Comparison of ENCODE assay signal across 1 cellular context in genomic region chr14:92651106-92651792, GRCh38.
TF ChIP-seq lines count a peak whose summit lies in the region.

No MANE protein-coding gene starts in this region.

TF ChIP-seq in GM12878, 131 proteins besides CTCF, POLR2A, EP300 and RAD21 (continued from another document and continues in another):
- TF ChIP-seq E2F8 (IDR thresholded peaks at IDR 0.05; ENCODE audit: low read depth, partially characterized antibody) (no peak), PAX5 (IDR thresholded peaks at IDR 0.05; ENCODE audit: borderline replicate concordance, low read depth, low read length) (peak; percentile 77), SIX5 (IDR thresholded peaks at IDR 0.05; ENCODE audit: low read depth, low read length, severe bottlenecking) (no peak), MLLT1 (IDR thresholded peaks at IDR 0.05) (peak; percentile 55), CHD4 (IDR thresholded peaks at IDR 0.05) (no peak), POU2F2 (IDR thresholded peaks at IDR 0.05; ENCODE audit: borderline replicate concordance, low read depth, low read length) (peak; percentile 58; the same call in 1 of the 3 replicates), JUND (IDR thresholded peaks at IDR 0.05; ENCODE audit: low read depth, low read length) (peak; percentile 11; the same call in 1 of the 2 replicates), CBX3 (IDR thresholded peaks at IDR 0.05; ENCODE audit: borderline replicate concordance, low read depth) (no peak), YBX1 (IDR thresholded peaks at IDR 0.05) (no peak), RELA (IDR thresholded peaks at IDR 0.05; ENCODE audit: borderline replicate concordance, partially characterized antibody) (peak; percentile 62), NR2C1 (IDR thresholded peaks at IDR 0.05) (no peak), TAF1 (IDR thresholded peaks at IDR 0.05; ENCODE audit: borderline replicate concordance, low read depth, low read length) (no peak), MEF2A (IDR thresholded peaks at IDR 0.05; ENCODE audit: insufficient read depth, low read depth, low read length) (no peak; the same call in 1 of the 2 replicates), BHLHE40 (IDR thresholded peaks at IDR 0.05; ENCODE audit: borderline replicate concordance in 1 of 2, low read depth in 2 of 2, low read length in 1 of 2) (peak; percentile 37 to 66), POLR2AphosphoS5 (IDR thresholded peaks at IDR 0.05; ENCODE audit: low read length) (no peak), IRF4 (IDR thresholded peaks at IDR 0.05; ENCODE audit: low read depth, low read length) (0 out of 2 replicates have a peak, but pooled peaks have one; percentile 54), TCF3 (IDR thresholded peaks at IDR 0.05; ENCODE audit: borderline replicate concordance, insufficient read depth, low read depth, low read length) (no peak), IRF5 (IDR thresholded peaks at IDR 0.05; ENCODE audit: borderline replicate concordance) (no peak), MEF2B (IDR thresholded peaks at IDR 0.05; ENCODE audit: partially characterized antibody, poor library complexity, severe bottlenecking) (peak; percentile 91), ZNF217 (IDR thresholded peaks at IDR 0.05) (peak; percentile 98), KDM1A (IDR thresholded peaks at IDR 0.05; ENCODE audit: borderline replicate concordance) (no peak), HDAC6 (IDR thresholded peaks at IDR 0.05; ENCODE audit: unreplicated experiment) (no peak), MTA3 (IDR thresholded peaks at IDR 0.05; ENCODE audit: borderline replicate concordance, low read length) (peak; percentile 48; the same call in 1 of the 2 replicates), SMC3 (IDR thresholded peaks at IDR 0.05; ENCODE audit: borderline replicate concordance, low read length) (no peak), MXI1 (IDR thresholded peaks at IDR 0.05; ENCODE audit: low read depth, low read length) (peak; percentile 59; the same call in 1 of the 2 replicates), HCFC1 (IDR thresholded peaks at IDR 0.05; ENCODE audit: low read length) (no peak), ZNF687 (IDR thresholded peaks at IDR 0.05) (peak; percentile 93), HDAC2 (IDR thresholded peaks at IDR 0.05) (no peak), MAX (IDR thresholded peaks at IDR 0.05; ENCODE audit: low read depth, low read length) (no peak)
- TF ChIP-seq, protein P1, sequence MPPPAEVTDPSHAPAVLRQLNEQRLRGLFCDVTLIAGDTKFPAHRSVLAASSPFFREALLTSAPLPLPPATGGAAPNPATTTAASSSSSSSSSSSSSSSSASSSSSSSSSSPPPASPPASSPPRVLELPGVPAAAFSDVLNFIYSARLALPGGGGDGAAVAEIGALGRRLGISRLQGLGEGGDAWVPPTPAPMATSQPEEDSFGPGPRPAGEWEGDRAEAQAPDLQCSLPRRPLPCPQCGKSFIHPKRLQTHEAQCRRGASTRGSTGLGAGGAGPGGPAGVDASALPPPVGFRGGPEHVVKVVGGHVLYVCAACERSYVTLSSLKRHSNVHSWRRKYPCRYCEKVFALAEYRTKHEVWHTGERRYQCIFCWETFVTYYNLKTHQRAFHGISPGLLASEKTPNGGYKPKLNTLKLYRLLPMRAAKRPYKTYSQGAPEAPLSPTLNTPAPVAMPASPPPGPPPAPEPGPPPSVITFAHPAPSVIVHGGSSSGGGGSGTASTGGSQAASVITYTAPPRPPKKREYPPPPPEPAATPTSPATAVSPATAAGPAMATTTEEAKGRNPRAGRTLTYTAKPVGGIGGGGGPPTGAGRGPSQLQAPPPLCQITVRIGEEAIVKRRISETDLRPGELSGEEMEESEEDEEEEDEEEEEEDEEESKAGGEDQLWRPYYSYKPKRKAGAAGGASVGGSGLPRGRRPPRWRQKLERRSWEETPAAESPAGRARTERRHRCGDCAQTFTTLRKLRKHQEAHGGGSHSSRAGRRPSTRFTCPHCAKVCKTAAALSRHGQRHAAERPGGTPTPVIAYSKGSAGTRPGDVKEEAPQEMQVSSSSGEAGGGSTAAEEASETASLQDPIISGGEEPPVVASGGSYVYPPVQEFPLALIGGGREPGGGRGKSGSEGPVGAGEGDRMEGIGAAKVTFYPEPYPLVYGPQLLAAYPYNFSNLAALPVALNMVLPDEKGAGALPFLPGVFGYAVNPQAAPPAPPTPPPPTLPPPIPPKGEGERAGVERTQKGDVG (CRISPR knock-in tag; IDR thresholded peaks at IDR 0.05) = no peak
- TF ChIP-seq, protein P2, sequence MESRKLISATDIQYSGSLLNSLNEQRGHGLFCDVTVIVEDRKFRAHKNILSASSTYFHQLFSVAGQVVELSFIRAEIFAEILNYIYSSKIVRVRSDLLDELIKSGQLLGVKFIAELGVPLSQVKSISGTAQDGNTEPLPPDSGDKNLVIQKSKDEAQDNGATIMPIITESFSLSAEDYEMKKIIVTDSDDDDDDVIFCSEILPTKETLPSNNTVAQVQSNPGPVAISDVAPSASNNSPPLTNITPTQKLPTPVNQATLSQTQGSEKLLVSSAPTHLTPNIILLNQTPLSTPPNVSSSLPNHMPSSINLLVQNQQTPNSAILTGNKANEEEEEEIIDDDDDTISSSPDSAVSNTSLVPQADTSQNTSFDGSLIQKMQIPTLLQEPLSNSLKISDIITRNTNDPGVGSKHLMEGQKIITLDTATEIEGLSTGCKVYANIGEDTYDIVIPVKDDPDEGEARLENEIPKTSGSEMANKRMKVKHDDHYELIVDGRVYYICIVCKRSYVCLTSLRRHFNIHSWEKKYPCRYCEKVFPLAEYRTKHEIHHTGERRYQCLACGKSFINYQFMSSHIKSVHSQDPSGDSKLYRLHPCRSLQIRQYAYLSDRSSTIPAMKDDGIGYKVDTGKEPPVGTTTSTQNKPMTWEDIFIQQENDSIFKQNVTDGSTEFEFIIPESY (IDR thresholded peaks at IDR 0.05) = no peak
- TF ChIP-seq, protein P3, sequence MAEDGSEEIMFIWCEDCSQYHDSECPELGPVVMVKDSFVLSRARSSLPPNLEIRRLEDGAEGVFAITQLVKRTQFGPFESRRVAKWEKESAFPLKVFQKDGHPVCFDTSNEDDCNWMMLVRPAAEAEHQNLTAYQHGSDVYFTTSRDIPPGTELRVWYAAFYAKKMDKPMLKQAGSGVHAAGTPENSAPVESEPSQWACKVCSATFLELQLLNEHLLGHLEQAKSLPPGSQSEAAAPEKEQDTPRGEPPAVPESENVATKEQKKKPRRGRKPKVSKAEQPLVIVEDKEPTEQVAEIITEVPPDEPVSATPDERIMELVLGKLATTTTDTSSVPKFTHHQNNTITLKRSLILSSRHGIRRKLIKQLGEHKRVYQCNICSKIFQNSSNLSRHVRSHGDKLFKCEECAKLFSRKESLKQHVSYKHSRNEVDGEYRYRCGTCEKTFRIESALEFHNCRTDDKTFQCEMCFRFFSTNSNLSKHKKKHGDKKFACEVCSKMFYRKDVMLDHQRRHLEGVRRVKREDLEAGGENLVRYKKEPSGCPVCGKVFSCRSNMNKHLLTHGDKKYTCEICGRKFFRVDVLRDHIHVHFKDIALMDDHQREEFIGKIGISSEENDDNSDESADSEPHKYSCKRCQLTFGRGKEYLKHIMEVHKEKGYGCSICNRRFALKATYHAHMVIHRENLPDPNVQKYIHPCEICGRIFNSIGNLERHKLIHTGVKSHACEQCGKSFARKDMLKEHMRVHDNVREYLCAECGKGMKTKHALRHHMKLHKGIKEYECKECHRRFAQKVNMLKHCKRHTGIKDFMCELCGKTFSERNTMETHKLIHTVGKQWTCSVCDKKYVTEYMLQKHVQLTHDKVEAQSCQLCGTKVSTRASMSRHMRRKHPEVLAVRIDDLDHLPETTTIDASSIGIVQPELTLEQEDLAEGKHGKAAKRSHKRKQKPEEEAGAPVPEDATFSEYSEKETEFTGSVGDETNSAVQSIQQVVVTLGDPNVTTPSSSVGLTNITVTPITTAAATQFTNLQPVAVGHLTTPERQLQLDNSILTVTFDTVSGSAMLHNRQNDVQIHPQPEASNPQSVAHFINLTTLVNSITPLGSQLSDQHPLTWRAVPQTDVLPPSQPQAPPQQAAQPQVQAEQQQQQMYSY (CRISPR knock-in tag; IDR thresholded peaks at IDR 0.05) = no peak
- TF ChIP-seq, protein P4, sequence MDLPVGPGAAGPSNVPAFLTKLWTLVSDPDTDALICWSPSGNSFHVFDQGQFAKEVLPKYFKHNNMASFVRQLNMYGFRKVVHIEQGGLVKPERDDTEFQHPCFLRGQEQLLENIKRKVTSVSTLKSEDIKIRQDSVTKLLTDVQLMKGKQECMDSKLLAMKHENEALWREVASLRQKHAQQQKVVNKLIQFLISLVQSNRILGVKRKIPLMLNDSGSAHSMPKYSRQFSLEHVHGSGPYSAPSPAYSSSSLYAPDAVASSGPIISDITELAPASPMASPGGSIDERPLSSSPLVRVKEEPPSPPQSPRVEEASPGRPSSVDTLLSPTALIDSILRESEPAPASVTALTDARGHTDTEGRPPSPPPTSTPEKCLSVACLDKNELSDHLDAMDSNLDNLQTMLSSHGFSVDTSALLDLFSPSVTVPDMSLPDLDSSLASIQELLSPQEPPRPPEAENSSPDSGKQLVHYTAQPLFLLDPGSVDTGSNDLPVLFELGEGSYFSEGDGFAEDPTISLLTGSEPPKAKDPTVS (IDR thresholded peaks at IDR 0.05; ENCODE audit: low read depth, low read length) = no peak
